ENCODE assay signal across 22 cellular contexts in the genomic region with DNA sequence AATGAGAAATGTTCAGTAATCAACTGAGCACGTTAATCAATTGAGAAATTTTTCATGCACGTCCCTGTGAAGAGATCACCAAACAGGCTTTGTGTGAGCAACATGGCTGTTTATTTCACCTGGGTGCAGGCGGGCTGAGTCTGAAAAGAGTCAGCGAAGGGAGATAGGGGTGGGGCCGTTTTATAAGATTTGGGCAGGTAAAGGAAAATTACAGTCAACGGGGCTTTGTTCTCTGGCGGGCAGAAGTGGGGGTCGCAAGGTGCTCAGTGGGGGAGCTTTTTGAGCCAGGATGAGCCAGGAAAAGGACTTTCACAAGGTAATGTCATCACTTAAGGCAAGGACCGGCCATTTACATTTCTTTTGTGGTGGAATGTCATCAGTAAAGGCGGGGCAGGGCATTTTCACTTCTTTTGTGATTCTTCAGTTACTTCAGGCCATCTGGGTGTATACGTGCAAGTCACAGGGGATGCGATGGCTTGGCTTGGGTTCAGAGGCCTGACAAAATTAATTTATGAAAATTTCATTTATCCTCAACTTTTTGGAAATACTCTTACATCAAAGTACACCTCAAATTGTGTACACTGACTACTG. TPM values are rescaled to one million over a fixed set of nuclear protein-coding genes. Genes with fewer than 3 reads are reported as not detected.
"Had no signal": no experiment of that assay in that cellular context is flagged by ENCODE, and none has a peak within 500 bp of the region (broad histone marks: within the 10 kb centered on the region; RNA-seq: fewer than 3 reads in every experiment).

No MANE protein-coding gene starts in this region.

RNA-seq across cellular contexts. Expression of gene CR1L, which starts 11.1 kb away (rescaled TPM):
- total RNA-seq: hepatocyte; left cardiac atrium; left ventricle myocardium superior; lung microvascular endothelial cell; mucosa of descending colon; myocyte; natural killer cell treated with Interleukin-12 subunit alpha and Interleukin-12 subunit beta and Interleukin-15 and Interleukin-18, amount 100 ng/mL, for 72 hours; omental fat pad; progenitor cell of endocrine pancreas; pulmonary artery endothelial cell; renal cortical epithelial cell; right atrium auricular region; smooth muscle cell; testis; transverse colon; vagina had no signal
- polyA plus RNA-seq: hepatocyte; keratinocyte; naive thymus-derived CD4-positive, alpha-beta T cell; neural cell; ovary; stomach; urinary bladder had no signal
